ENCODE assay signal across 1 cellular context in genomic region chr15:70280781-70281180, GRCh38.
TF ChIP-seq lines count a peak whose summit lies in the region.

No MANE protein-coding gene starts in this region.

TF ChIP-seq in H1, 55 proteins besides CTCF, POLR2A, EP300 and RAD21 (continued from another document):
- no peak for TF ChIP-seq SAP30 (IDR thresholded peaks at IDR 0.05; ENCODE audit: insufficient read depth, insufficient replicate concordance, low read length)
- no peak for TF ChIP-seq CBX5 (IDR thresholded peaks at IDR 0.05; ENCODE audit: low read depth, low read length)
- TF ChIP-seq SUZ12 (IDR thresholded peaks at IDR 0.05; ENCODE audit: low read length): no peak
- TF ChIP-seq KDM5A (IDR thresholded peaks at IDR 0.05; ENCODE audit: low read length): no peak
- TF ChIP-seq USF2 (IDR thresholded peaks at IDR 0.05; ENCODE audit: low read length): no peak
- TF ChIP-seq CHD2 (IDR thresholded peaks at IDR 0.05; ENCODE audit: low read length): no peak
